Comparison of ENCODE assay signal across 21 cellular contexts in the genomic region with DNA sequence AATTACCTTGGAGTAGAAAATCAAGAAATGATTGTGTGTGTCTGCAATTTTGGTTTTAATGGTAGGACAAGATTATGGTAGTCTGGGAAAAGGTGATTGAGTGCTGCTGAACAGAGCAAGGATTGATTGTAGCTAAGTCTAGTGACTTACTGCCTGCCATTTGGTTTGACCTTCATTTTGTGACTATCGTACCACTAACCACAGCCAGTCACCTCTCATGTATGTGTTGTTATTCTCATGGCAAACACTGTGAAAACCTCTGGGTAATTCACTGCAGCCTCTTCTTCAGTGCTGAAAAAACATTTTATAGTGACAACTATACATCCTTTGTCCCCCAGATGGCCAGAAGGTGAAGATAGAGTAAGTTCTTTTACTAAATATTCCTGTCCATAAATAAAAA. TPM values are rescaled to one million over a fixed set of nuclear protein-coding genes. Genes with fewer than 3 reads are reported as not detected.
DNase-seq lines count a peak whose midpoint lies in the region; TF ChIP-seq lines count a peak whose summit lies in the region.
"Had no signal": no experiment of that assay in that cellular context is flagged by ENCODE, and none has a peak within 500 bp of the region (broad histone marks: within the 10 kb centered on the region; RNA-seq: fewer than 3 reads in every experiment).

No MANE protein-coding gene starts in this region.

- H3K4me2 ChIP-seq in GM23248 (ENCODE audit: unreplicated experiment), result no peak overlapping the region
- no peak overlapping the region for H3K4me2 ChIP-seq in SK-N-SH

- H3K9me2 ChIP-seq in GM23248 (ENCODE audit: insufficient read depth) (no peaks in the 10 kb centered on the region), SK-N-SH (no peaks in the 10 kb centered on the region)

- peaks cover 100% of the 10 kb centered on the region for H3K79me2 ChIP-seq in GM23248 (ENCODE audit: insufficient read depth)
- peaks cover 100% of the 10 kb centered on the region for H3K79me2 ChIP-seq in SK-N-SH (ENCODE audit: insufficient read depth)

- POLR2A ChIA-PET in SK-N-SH (lab: Yijun Ruan, JAX), result no interaction called here

- TF ChIP-seq POLR2A in esophagus squamous epithelium (IDR thresholded peaks at IDR 0.05), result no peak

- H3K36me3 ChIP-seq in GM23248 (ENCODE audit: low read depth) (peaks cover 19% of the 10 kb centered on the region; the same call in 1 of the 2 replicates), esophagus squamous epithelium (peaks cover 0 to 55% (median 0%) of the 10 kb centered on the region in 3 donors), SK-N-SH (replicated peaks in 1 of 2; ENCODE audit: control insufficient read depth in 1 of 2, insufficient read depth in 2 of 2, low read length in 1 of 2) (peaks cover 9 to 23% of the 10 kb centered on the region in 2 experiments)
- H3K36me3 ChIP-seq: prostate gland had no signal

- no peak for TF ChIP-seq CTCF in brain (conservative IDR thresholded peaks at IDR 0.05)
- TF ChIP-seq CTCF in endothelial cell (IDR thresholded peaks at IDR 0.05; ENCODE audit: unreplicated experiment), result no peak
- TF ChIP-seq CTCF in esophagus squamous epithelium (IDR thresholded peaks at IDR 0.05), result no peak
- TF ChIP-seq CTCF in SK-N-SH (IDR thresholded peaks at IDR 0.05), result no peak

- no peaks in the 10 kb centered on the region for H3K9me3 ChIP-seq in GM23248 (ENCODE audit: low read depth)
- no peaks in the 10 kb centered on the region for H3K9me3 ChIP-seq in esophagus squamous epithelium
- no peaks in the 10 kb centered on the region for H3K9me3 ChIP-seq in SK-N-SH
- H3K9me3 ChIP-seq: left lung, MG63, prostate gland, tibial artery had no signal

- peak; percentile 25 for DNase-seq in AG08396 (ENCODE audit: low spot score)
- DNase-seq in GM23248, result peak; percentile 52
- DNase-seq in myocyte (ENCODE audit: low read depth), result peak; percentile 32
- no peak for DNase-seq in endothelial cell (ENCODE audit: low spot score)
- no peak for DNase-seq in esophagus squamous epithelium (lab: John Stamatoyannopoulos, UW)
- DNase-seq in mesenteric fat pad (ENCODE audit: low spot score), result no peak
- no peak for DNase-seq in SK-N-SH
- DNase-seq: activated B cell treated with CpG ODN at 0.5 μM for 24 hours; activated CD8-positive, alpha-beta memory T cell treated with anti-CD3 and anti-CD28 coated beads for 24 hours; MG63; NCI-H1436; NCI-H2171; NCI-H526; stimulated activated naive CD4-positive, alpha-beta T cell treated with Interleukin-2 at 50 U/mL for 16 hours; tibial artery had no signal

- H3K36me3 Mint-ChIP-seq in brain, result peaks cover 18% of the 10 kb centered on the region
- peaks cover 7% of the 10 kb centered on the region for H3K36me3 Mint-ChIP-seq in endothelial cell (ENCODE audit: low read depth, unreplicated experiment)

- no peaks in the 10 kb centered on the region for H3K27me3 Mint-ChIP-seq in brain
- peaks cover 2% of the 10 kb centered on the region for H3K27me3 Mint-ChIP-seq in endothelial cell (ENCODE audit: unreplicated experiment)
- H3K27me3 Mint-ChIP-seq: activated B cell treated with CpG ODN at 0.5 μM for 24 hours had no signal

- H2AFZ ChIP-seq in GM23248 (no peak overlapping the region), SK-N-SH (ENCODE audit: low read depth) (no peak overlapping the region)

- 82 to 85% methylated on average over 1 of the region's 1 CpG for WGBS in GM23248 (ENCODE audit: low coverage in 1 of 2, low lambda C conversion rate in 2 of 2, missing lambda C conversion rate in 2 of 2), 2 experiments
- 60 to 83% methylated on average over 1 of the region's 1 CpG for WGBS in esophagus squamous epithelium, 2 donors
- 86% methylated on average over 1 of the region's 1 CpG for WGBS in SK-N-SH (ENCODE audit: low lambda C conversion rate)

- intact Hi-C loops in esophagus squamous epithelium (cut with DNase I), result no loop called here

- TF ChIP-seq RAD21 in SK-N-SH (IDR thresholded peaks at IDR 0.05; ENCODE audit: low read length), result no peak

- peak overlapping the region; percentile 9; the same call in 1 of the 2 replicates for H3K27ac ChIP-seq in GM23248
- no peak overlapping the region for H3K27ac ChIP-seq in esophagus squamous epithelium
- no peak overlapping the region for H3K27ac ChIP-seq in SK-N-SH (ENCODE audit: low read depth in 2 of 2, low read length in 1 of 2)
- H3K27ac ChIP-seq: left lung, prostate gland, tibial artery had no signal

- H4K20me1 ChIP-seq in GM23248 (ENCODE audit: insufficient read depth), result peaks cover 20% of the 10 kb centered on the region
- H4K20me1 ChIP-seq in SK-N-SH (ENCODE audit: insufficient read depth), result peaks cover 94% of the 10 kb centered on the region

- CTCF ChIA-PET in SK-N-SH (lab: Yijun Ruan, JAX), result interaction anchor here (1.2 to 4.1 kb wide), 10 partner anchors 8 to 211 kb away, joined by 3 to 28 read pairs (median 10); no protein-coding TSS in a partner anchor

- H3K4me3 ChIP-seq in GM23248 (no peak overlapping the region), esophagus squamous epithelium (no peak overlapping the region), SK-N-SH (ENCODE audit: low read depth in 2 of 2, low read length in 1 of 2) (no peak overlapping the region)
- H3K4me3 ChIP-seq: left lung, MG63, prostate gland, skin epidermis, tibial artery had no signal

- H3K9me3 Mint-ChIP-seq in brain (no peaks in the 10 kb centered on the region), endothelial cell (ENCODE audit: unreplicated experiment) (no peaks in the 10 kb centered on the region)
- H3K9me3 Mint-ChIP-seq: activated B cell treated with CpG ODN at 0.5 μM for 24 hours; activated naive CD4-positive, alpha-beta T cell treated with anti-CD3 and anti-CD28 coated beads, Interleukin-2, amount 50 U/mL, for 24 hours; neural crest cell had no signal

- no peak for TF ChIP-seq EP300 in SK-N-SH (IDR thresholded peaks at IDR 0.05; ENCODE audit: borderline replicate concordance in 1 of 2, low read depth in 1 of 2, low read length in 1 of 2)

- peaks cover 12% of the 10 kb centered on the region for H3F3A ChIP-seq in GM23248 (ENCODE audit: insufficient read depth)
- H3F3A ChIP-seq in SK-N-SH (replicated peaks; ENCODE audit: insufficient read depth), result peaks cover 13% of the 10 kb centered on the region

- H3K27ac Mint-ChIP-seq in brain, result peak overlapping the region in 3 of 5 experiments; percentile 22 to 78 (median 75)
- no peak overlapping the region for H3K27ac Mint-ChIP-seq in endothelial cell (ENCODE audit: unreplicated experiment)
- H3K27ac Mint-ChIP-seq: activated B cell treated with CpG ODN at 0.5 μM for 24 hours; activated naive CD4-positive, alpha-beta T cell treated with anti-CD3 and anti-CD28 coated beads, Interleukin-2, amount 50 U/mL, for 24 hours had no signal

- H3K4me3 Mint-ChIP-seq in brain (peak overlapping the region in 1 of 5 experiments; percentile 6), endothelial cell (ENCODE audit: unreplicated experiment) (no peak overlapping the region)
- H3K4me3 Mint-ChIP-seq: activated B cell treated with CpG ODN at 0.5 μM for 24 hours; activated naive CD4-positive, alpha-beta T cell treated with anti-CD3 and anti-CD28 coated beads, Interleukin-2, amount 50 U/mL, for 24 hours; neural crest cell had no signal

- no peaks in the 10 kb centered on the region for H3K27me3 ChIP-seq in GM23248 (replicated peaks; ENCODE audit: insufficient read depth)
- no peaks in the 10 kb centered on the region for H3K27me3 ChIP-seq in esophagus squamous epithelium
- H3K27me3 ChIP-seq in SK-N-SH (ENCODE audit: insufficient read depth), result no peaks in the 10 kb centered on the region
- H3K27me3 ChIP-seq: left lung, MG63, tibial artery had no signal

- in situ Hi-C loops in GM23248 (cut with MboI), result no loop called here

- H3K4me1 Mint-ChIP-seq in brain (peaks cover 68% of the 10 kb centered on the region), endothelial cell (ENCODE audit: unreplicated experiment) (peaks cover 27% of the 10 kb centered on the region)

- H3K9ac ChIP-seq in GM23248 (no peak overlapping the region), SK-N-SH (no peak overlapping the region)

- H3K4me1 ChIP-seq in GM23248 (ENCODE audit: insufficient read depth), result peaks cover 40% of the 10 kb centered on the region
- H3K4me1 ChIP-seq in esophagus squamous epithelium, result peaks cover 6 to 49% (median 10%) of the 10 kb centered on the region in 3 donors
- peaks cover 4 to 17% of the 10 kb centered on the region in 2 experiments; a peak in 3 of 4 replicates for H3K4me1 ChIP-seq in SK-N-SH (ENCODE audit: control insufficient read depth in 1 of 2, insufficient read depth in 2 of 2, low read depth in 1 of 2, low read length in 1 of 2)
- H3K4me1 ChIP-seq: prostate gland had no signal

TF ChIP-seq in SK-N-SH, 30 proteins besides CTCF, POLR2A, EP300 and RAD21 (continues in another document):
- TF ChIP-seq GABPA (IDR thresholded peaks at IDR 0.05; ENCODE audit: low read depth), result no peak
- TF ChIP-seq RCOR1 (IDR thresholded peaks at IDR 0.05; ENCODE audit: low read length), result no peak
- TF ChIP-seq POLR2AphosphoS5 (IDR thresholded peaks at IDR 0.05; ENCODE audit: low read depth, low read length), result no peak
- no peak for TF ChIP-seq NFIC (IDR thresholded peaks at IDR 0.05; ENCODE audit: borderline replicate concordance)
- TF ChIP-seq, protein P1, sequence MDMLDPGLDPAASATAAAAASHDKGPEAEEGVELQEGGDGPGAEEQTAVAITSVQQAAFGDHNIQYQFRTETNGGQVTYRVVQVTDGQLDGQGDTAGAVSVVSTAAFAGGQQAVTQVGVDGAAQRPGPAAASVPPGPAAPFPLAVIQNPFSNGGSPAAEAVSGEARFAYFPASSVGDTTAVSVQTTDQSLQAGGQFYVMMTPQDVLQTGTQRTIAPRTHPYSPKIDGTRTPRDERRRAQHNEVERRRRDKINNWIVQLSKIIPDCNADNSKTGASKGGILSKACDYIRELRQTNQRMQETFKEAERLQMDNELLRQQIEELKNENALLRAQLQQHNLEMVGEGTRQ (IDR thresholded peaks at IDR 0.05; ENCODE audit: borderline replicate concordance, low read depth, low read length), result no peak
- TF ChIP-seq JUND (IDR thresholded peaks at IDR 0.05), result no peak
- no peak for TF ChIP-seq ELF1 (IDR thresholded peaks at IDR 0.05)
- TF ChIP-seq TEAD4 (IDR thresholded peaks at IDR 0.05; ENCODE audit: borderline replicate concordance, insufficient read depth), result no peak
- TF ChIP-seq RXRA (IDR thresholded peaks at IDR 0.05; ENCODE audit: borderline replicate concordance, low read depth), result no peak

RNA-seq across cellular contexts. Expression of a gene that starts 37.5 kb away (rescaled TPM):
- 393 TPM in 2 replicates for total RNA-seq in GM23248 (2014; rRNA removed; shearing (Covaris generic))
- polyA plus RNA-seq in GM23248 (2016; fragmentation: Nextera tagmentation; extraction: Ambion mirVana) (194 and 195 TPM in 2 replicates), brain (ENCODE audit: insufficient read depth, low read depth, low replicate concordance) (185 TPM), SK-N-SH (2012; rRNA removed) (118 and 130 TPM in 2 replicates)
- total RNA-seq in myocyte (586 and 787 TPM in 2 replicates), endothelial cell (ENCODE audit: unreplicated experiment) (521 TPM), esophagus squamous epithelium (100 to 1,000 TPM; 293 to 393 (median 348) TPM), mesenteric fat pad (355 TPM)
- polyA plus RNA-seq in myocyte (2012), result 300 TPM
- 122 and 123 TPM in 2 replicates for polyA plus RNA-seq in SK-N-SH (2012; cell fraction: cytosol; rRNA removed)
- polyA plus RNA-seq in SK-N-SH (2012; cell fraction: nucleus; rRNA removed), result 161 and 184 TPM in 2 replicates

Comparison
In these comparisons a context has a peak if more than half of its experiments do, and no peak if none do; other contexts are left out.
1. DNase-seq: peak in AG08396 (single experiment), GM23248 (single experiment) and myocyte (single experiment); none in endothelial cell (single experiment), esophagus squamous epithelium (single experiment), mesenteric fat pad (single experiment) and SK-N-SH (single experiment).